1 cellular context compared by ENCODE assay signal in the genomic region with DNA sequence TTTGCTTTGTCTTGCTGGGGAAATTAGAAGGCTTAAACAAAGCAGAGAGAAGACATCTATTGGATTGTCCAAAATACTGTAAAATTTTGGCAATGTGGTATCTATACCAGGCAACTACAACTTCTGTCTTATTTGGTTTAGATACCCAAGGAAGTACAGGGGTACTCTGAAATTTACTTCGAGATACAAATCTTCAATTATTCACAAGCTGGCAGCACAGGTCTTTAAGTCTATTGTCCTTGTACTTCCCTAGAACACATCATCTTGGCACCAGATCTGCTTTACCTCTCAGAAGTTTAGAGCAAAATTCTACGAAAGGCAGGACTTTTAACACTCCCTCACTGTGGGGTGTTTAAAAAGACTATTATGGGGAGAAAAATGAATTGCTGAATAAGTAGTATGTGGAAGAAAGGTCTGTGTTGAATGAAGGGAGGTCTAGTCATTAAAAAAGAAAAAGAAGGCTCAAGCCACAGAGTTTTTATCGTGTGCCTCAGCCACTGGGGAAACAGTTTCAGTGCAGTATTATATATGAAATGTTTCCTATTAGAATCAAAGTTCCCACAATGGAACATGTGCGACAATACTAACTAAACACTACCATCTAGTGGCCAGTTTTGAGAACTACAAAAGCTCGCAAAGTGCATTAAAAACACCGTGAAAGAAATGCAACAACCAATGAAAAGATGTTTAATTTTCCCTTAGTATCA.
TF ChIP-seq lines count a peak whose summit lies in the region.

No MANE protein-coding gene starts in this region.

TF ChIP-seq in H1, 55 proteins besides CTCF, POLR2A, EP300 and RAD21:
- TF ChIP-seq RXRA (IDR thresholded peaks at IDR 0.05; ENCODE audit: insufficient read depth, low read depth, low read length) (no peak), BACH1 (IDR thresholded peaks at IDR 0.05; ENCODE audit: low read length) (no peak), EGR1 (IDR thresholded peaks at IDR 0.05; ENCODE audit: borderline replicate concordance, low read depth, low read length) (no peak), GTF2F1 (IDR thresholded peaks at IDR 0.05; ENCODE audit: borderline replicate concordance, low read depth, low read length) (no peak), TBP (IDR thresholded peaks at IDR 0.05; ENCODE audit: low read depth, low read length) (no peak), RNF2 (IDR thresholded peaks at IDR 0.05; ENCODE audit: borderline replicate concordance, low read depth, low read length, missing control alignments, poor library complexity, severe bottlenecking) (no peak), SIX5 (IDR thresholded peaks at IDR 0.05; ENCODE audit: low read depth, low read length) (no peak), EZH2 (IDR thresholded peaks at IDR 0.05; ENCODE audit: low read depth, low read length, severe bottlenecking) (no peak), SP2 (IDR thresholded peaks at IDR 0.05; ENCODE audit: low read length) (no peak), RFX5 (IDR thresholded peaks at IDR 0.05; ENCODE audit: borderline replicate concordance, low read depth, low read length) (no peak), CEBPB (IDR thresholded peaks at IDR 0.05; ENCODE audit: low read depth, low read length) (no peak), CTBP2 (IDR thresholded peaks at IDR 0.05; ENCODE audit: borderline replicate concordance, insufficient read depth, insufficient read length, low read length) (no peak), MAFK (IDR thresholded peaks at IDR 0.05; ENCODE audit: low read depth, low read length) (no peak), USF2 (IDR thresholded peaks at IDR 0.05; ENCODE audit: low read length) (no peak), BCL11A (IDR thresholded peaks at IDR 0.05; ENCODE audit: low read depth in 2 of 2, low read length in 2 of 2) (no peak), SIN3A (conservative IDR thresholded peaks at IDR 0.05 in 1 of 2, IDR thresholded peaks at IDR 0.05 in 1 of 2; ENCODE audit: low read depth in 1 of 2, low read length in 2 of 2) (no peak), JUN (IDR thresholded peaks at IDR 0.05; ENCODE audit: low read depth, low read length) (no peak)
- TF ChIP-seq, protein P1, sequence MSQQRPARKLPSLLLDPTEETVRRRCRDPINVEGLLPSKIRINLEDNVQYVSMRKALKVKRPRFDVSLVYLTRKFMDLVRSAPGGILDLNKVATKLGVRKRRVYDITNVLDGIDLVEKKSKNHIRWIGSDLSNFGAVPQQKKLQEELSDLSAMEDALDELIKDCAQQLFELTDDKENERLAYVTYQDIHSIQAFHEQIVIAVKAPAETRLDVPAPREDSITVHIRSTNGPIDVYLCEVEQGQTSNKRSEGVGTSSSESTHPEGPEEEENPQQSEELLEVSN (IDR thresholded peaks at IDR 0.05): no peak
- TF ChIP-seq, protein P2, sequence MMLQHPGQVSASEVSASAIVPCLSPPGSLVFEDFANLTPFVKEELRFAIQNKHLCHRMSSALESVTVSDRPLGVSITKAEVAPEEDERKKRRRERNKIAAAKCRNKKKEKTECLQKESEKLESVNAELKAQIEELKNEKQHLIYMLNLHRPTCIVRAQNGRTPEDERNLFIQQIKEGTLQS (IDR thresholded peaks at IDR 0.05; ENCODE audit: insufficient read depth, low read depth, low read length): no peak
TF ChIP-seq in H1: peak in this region for 0.
